Comparison of ENCODE assay signal across 19 cellular contexts in genomic region chr12:132774159-132774558, GRCh38. TPM values are rescaled to one million over a fixed set of nuclear protein-coding genes. Genes with fewer than 3 reads are reported as not detected.
DNase-seq lines count a peak whose midpoint lies in the region; ATAC-seq and TF ChIP-seq lines count a peak whose summit lies in the region.
"Had no signal": no experiment of that assay in that cellular context is flagged by ENCODE, and none has a peak within 500 bp of the region (broad histone marks: within the 10 kb centered on the region; RNA-seq: fewer than 3 reads in every experiment).

No MANE protein-coding gene starts in this region.

- CTCF ChIA-PET in activated naive CD4-positive, alpha-beta T cell treated with anti-CD3 and anti-CD28 coated beads for 36 hours (lab: Charles Lee) = interaction anchor here (1.0 to 1.5 kb wide), 2 partner anchors 9 to 126 kb away, joined by 4 read pairs; no protein-coding TSS in a partner anchor

- H3K79me2 ChIP-seq in OCI-LY1 (ENCODE audit: insufficient read depth, low read length) (no peaks in the 10 kb centered on the region), smooth muscle cell (ENCODE audit: low read depth) (peaks cover 4% of the 10 kb centered on the region)

- H3K27ac ChIP-seq in OCI-LY1 (ENCODE audit: low read depth, low read length, poor library complexity, severe bottlenecking) (peak overlapping the region; percentile 99), gastroesophageal sphincter (peak overlapping the region in 3 of 4 donors; percentile 4 to 41 (median 4)), smooth muscle cell (ENCODE audit: low read depth) (no peak overlapping the region), ascending aorta (no peak overlapping the region)
- H3K27ac ChIP-seq: KMS-11 had no signal

- H3K36me3 ChIP-seq in OCI-LY1 (ENCODE audit: insufficient read depth, low read length) (peaks cover 67% of the 10 kb centered on the region), gastroesophageal sphincter (peaks cover 0 to 96% of the 10 kb centered on the region in 2 donors), smooth muscle cell (ENCODE audit: low read depth) (peaks cover 8% of the 10 kb centered on the region), ascending aorta (peaks cover 81 to 95% of the 10 kb centered on the region in 2 donors)

- H3K9me3 ChIP-seq in OCI-LY1 (ENCODE audit: low read length) (no peaks in the 10 kb centered on the region), gastroesophageal sphincter (no peaks in the 10 kb centered on the region), smooth muscle cell (replicated peaks; ENCODE audit: low read depth) (no peaks in the 10 kb centered on the region), ascending aorta (no peaks in the 10 kb centered on the region)
- H3K9me3 ChIP-seq: Caco-2 had no signal

- H3K4me1 ChIP-seq in OCI-LY1 (ENCODE audit: insufficient read depth, low read length, severe bottlenecking) (peaks cover 52% of the 10 kb centered on the region), gastroesophageal sphincter (peaks cover 0 to 46% (median 5%) of the 10 kb centered on the region in 3 donors), smooth muscle cell (ENCODE audit: low read depth) (no peaks in the 10 kb centered on the region), ascending aorta (no peaks in the 10 kb centered on the region)
- H3K4me1 ChIP-seq: Caco-2 had no signal

- H3K27me3 ChIP-seq in OCI-LY1 (ENCODE audit: insufficient read depth, low read length) (no peaks in the 10 kb centered on the region), gastroesophageal sphincter (no peaks in the 10 kb centered on the region), smooth muscle cell (ENCODE audit: low read depth) (no peaks in the 10 kb centered on the region), ascending aorta (no peaks in the 10 kb centered on the region)

- no peaks in the 10 kb centered on the region for H3K9me3 Mint-ChIP-seq in activated naive CD4-positive, alpha-beta T cell treated with anti-CD3 and anti-CD28 coated beads for 36 hours
- H3K9me3 Mint-ChIP-seq in stimulated activated memory B cell treated with anti-CD40 and anti-IgM and Interleukin-4, amounts not matched to agents 10 μg/mL and 1 μg/mL and 100 μg/mL, for 72 hours = no peaks in the 10 kb centered on the region
- H3K9me3 Mint-ChIP-seq: CD14-positive monocyte had no signal

- 0% methylated on average over 1 of the region's 18 CpGs; no CpG with 5 or more reads in 1 of the 2 donors for WGBS in gastroesophageal sphincter (ENCODE audit: low coverage in 1 of 2), 2 donors
- WGBS in smooth muscle cell (ENCODE audit: low lambda C conversion rate) = over 99% methylated on average over 18 of the region's 18 CpGs

- H3K4me1 Mint-ChIP-seq in activated naive CD4-positive, alpha-beta T cell treated with anti-CD3 and anti-CD28 coated beads for 36 hours (ENCODE audit: low read depth) = peaks cover 44% of the 10 kb centered on the region
- peaks cover 44% of the 10 kb centered on the region for H3K4me1 Mint-ChIP-seq in stimulated activated memory B cell treated with anti-CD40 and anti-IgM and Interleukin-4, amounts not matched to agents 10 μg/mL and 1 μg/mL and 100 μg/mL, for 72 hours

- H4K20me1 ChIP-seq in OCI-LY1 (ENCODE audit: insufficient read depth, low read length) (no peaks in the 10 kb centered on the region), smooth muscle cell (ENCODE audit: low read depth) (peaks cover 60% of the 10 kb centered on the region)

- TF ChIP-seq POLR2A in gastroesophageal sphincter (IDR thresholded peaks at IDR 0.05) = no peak

- no peak for TF ChIP-seq EP300 in gastroesophageal sphincter (IDR thresholded peaks at IDR 0.05)

- H3K4me2 ChIP-seq in OCI-LY1 (ENCODE audit: low read length) = no peak overlapping the region
- no peak overlapping the region for H3K4me2 ChIP-seq in smooth muscle cell
- H3K4me2 ChIP-seq: KMS-11 had no signal

- no peak overlapping the region for H3K4me3 Mint-ChIP-seq in activated naive CD4-positive, alpha-beta T cell treated with anti-CD3 and anti-CD28 coated beads for 36 hours
- no peak overlapping the region for H3K4me3 Mint-ChIP-seq in stimulated activated memory B cell treated with anti-CD40 and anti-IgM and Interleukin-4, amounts not matched to agents 10 μg/mL and 1 μg/mL and 100 μg/mL, for 72 hours
- H3K4me3 Mint-ChIP-seq: CD14-positive monocyte had no signal

- no peak for ATAC-seq in gastroesophageal sphincter
- ATAC-seq in stimulated activated memory B cell treated with anti-CD40 and anti-IgM and Interleukin-4, amounts not matched to agents 10 μg/mL and 1 μg/mL and 100 μg/mL, for 72 hours = no peak

- H3K36me3 Mint-ChIP-seq in activated naive CD4-positive, alpha-beta T cell treated with anti-CD3 and anti-CD28 coated beads for 36 hours (ENCODE audit: low read depth) = peaks cover 35% of the 10 kb centered on the region
- H3K36me3 Mint-ChIP-seq in stimulated activated memory B cell treated with anti-CD40 and anti-IgM and Interleukin-4, amounts not matched to agents 10 μg/mL and 1 μg/mL and 100 μg/mL, for 72 hours = peaks cover 50% of the 10 kb centered on the region

- no peak overlapping the region for H3K4me3 ChIP-seq in OCI-LY1 (ENCODE audit: low read depth, low read length, poor library complexity, severe bottlenecking)
- H3K4me3 ChIP-seq in gastroesophageal sphincter = no peak overlapping the region
- no peak overlapping the region for H3K4me3 ChIP-seq in smooth muscle cell
- H3K4me3 ChIP-seq in ascending aorta = no peak overlapping the region

- H2AFZ ChIP-seq in OCI-LY1 (ENCODE audit: low read length) = no peak overlapping the region
- no peak overlapping the region for H2AFZ ChIP-seq in smooth muscle cell (ENCODE audit: low read depth)

- H3K9ac ChIP-seq in OCI-LY1 (ENCODE audit: low read length) (no peak overlapping the region), smooth muscle cell (ENCODE audit: low read depth) (no peak overlapping the region)
- H3K9ac ChIP-seq: KMS-11 had no signal

- TF ChIP-seq CTCF in OCI-LY1 (IDR thresholded peaks at IDR 0.05; ENCODE audit: low read length) = no peak
- no peak for TF ChIP-seq CTCF in gastroesophageal sphincter (IDR thresholded peaks at IDR 0.05)
- no peak for TF ChIP-seq CTCF in smooth muscle cell (IDR thresholded peaks at IDR 0.05; ENCODE audit: borderline replicate concordance, insufficient read depth, poor library complexity, severe bottlenecking)
- TF ChIP-seq CTCF in ascending aorta (IDR thresholded peaks at IDR 0.05) = no peak

- H3K27me3 Mint-ChIP-seq in activated naive CD4-positive, alpha-beta T cell treated with anti-CD3 and anti-CD28 coated beads for 36 hours (ENCODE audit: low read depth) = no peaks in the 10 kb centered on the region
- H3K27me3 Mint-ChIP-seq in stimulated activated memory B cell treated with anti-CD40 and anti-IgM and Interleukin-4, amounts not matched to agents 10 μg/mL and 1 μg/mL and 100 μg/mL, for 72 hours = no peaks in the 10 kb centered on the region

- intact Hi-C loops in activated naive CD4-positive, alpha-beta T cell treated with anti-CD3 and anti-CD28 coated beads for 36 hours (cut with micrococcal nuclease) = no loop called here
- intact Hi-C loops in ascending aorta (cut with DNase I) = no loop called here

- DNase-seq in activated naive CD4-positive, alpha-beta T cell treated with anti-CD3 and anti-CD28 coated beads for 36 hours = no peak
- no peak for DNase-seq in activated naive CD4-positive, alpha-beta T cell (lab: John Stamatoyannopoulos, UW)
- DNase-seq in NCI-H2227 treated with DMSO at 0.1 percent for 48 hours (lab: John Stamatoyannopoulos, UW) (no peak), smooth muscle cell (lab: John Stamatoyannopoulos, UW; ENCODE audit: unreplicated experiment) (no peak), ascending aorta (ENCODE audit: low spot score in 2 of 2) (no peak)
- DNase-seq: Caco-2, DMS153, EL, GOT3, NCI-H1092, NCI-H1694, NCI-H446, NCI-H69, SHP77 treated with DMSO at 0.1 percent for 48 hours had no signal

- H3F3A ChIP-seq in OCI-LY1 (ENCODE audit: insufficient read depth, low read length) (peaks cover 17% of the 10 kb centered on the region), smooth muscle cell (ENCODE audit: low read depth) (peaks cover 22% of the 10 kb centered on the region)

- peak overlapping the region; percentile 70 for H3K27ac Mint-ChIP-seq in activated naive CD4-positive, alpha-beta T cell treated with anti-CD3 and anti-CD28 coated beads for 36 hours
- H3K27ac Mint-ChIP-seq in stimulated activated memory B cell treated with anti-CD40 and anti-IgM and Interleukin-4, amounts not matched to agents 10 μg/mL and 1 μg/mL and 100 μg/mL, for 72 hours = peak overlapping the region; percentile 97

- no peaks in the 10 kb centered on the region for H3K9me2 ChIP-seq in OCI-LY1 (ENCODE audit: low read depth, low read length)

RNA-seq across cellular contexts. Expression of gene ANKLE2, which starts 12.5 kb away (rescaled TPM):
- total RNA-seq in activated naive CD4-positive, alpha-beta T cell treated with anti-CD3 and anti-CD28 coated beads for 36 hours = 100 to 1,000 TPM; 102 to 106 TPM
- total RNA-seq in gastroesophageal sphincter (10 to 100 TPM; 33.1 to 61.5 (median 49.9) TPM), smooth muscle cell (90.5 and 94.8 TPM in 2 replicates), ascending aorta (54.2 TPM)
- 56.4 and 79.8 TPM in 2 replicates for polyA plus RNA-seq in smooth muscle cell

RNA-seq across cellular contexts. Expression of gene GOLGA3, which starts 54.5 kb away (rescaled TPM):
- total RNA-seq in activated naive CD4-positive, alpha-beta T cell treated with anti-CD3 and anti-CD28 coated beads for 36 hours = 10 to 100 TPM; 25.2 to 29.1 TPM
- total RNA-seq in gastroesophageal sphincter (100 to 1,000 TPM in 1 of 4 donors, 10 to 100 TPM in 3; 54.8 to 126 (median 74.1) TPM), smooth muscle cell (34.5 and 60.1 TPM in 2 replicates), ascending aorta (173 TPM)
- 25.1 and 53.1 TPM in 2 replicates for polyA plus RNA-seq in smooth muscle cell

Comparison
In these comparisons a context has a peak if more than half of its experiments do, and no peak if none do; other contexts are left out.
1. H3K27ac ChIP-seq: peak in OCI-LY1 (single experiment) and gastroesophageal sphincter (3 of 4); none in smooth muscle cell (single experiment) and ascending aorta (0 of 2).